ENCODE assay signal across 8 cellular contexts in genomic region chr17:19744922-19745757, GRCh38. TPM values are rescaled to one million over a fixed set of nuclear protein-coding genes. Genes with fewer than 3 reads are reported as not detected.
DNase-seq lines count a peak whose midpoint lies in the region; ATAC-seq, FAIRE-seq and TF ChIP-seq lines count a peak whose summit lies in the region.

No MANE protein-coding gene starts in this region.

- no peaks in the 10 kb centered on the region for H3K27me3 ChIP-seq in A673 (replicated peaks; ENCODE audit: insufficient read depth, low read depth, low read length, poor library complexity)

- H3K27ac Mint-ChIP-seq in effector memory CD8-positive, alpha-beta T cell = peak overlapping the region in 1 of 2 donors; percentile 79
- H3K27ac Mint-ChIP-seq in memory B cell = no peak overlapping the region

- CTCF ChIA-PET in A673 (lab: Charles Lee) = interaction anchor here (0.6 to 1.4 kb wide), 7 partner anchors 11 to 382 kb away, joined by 3 to 9 read pairs (median 5); partner anchors contain the start of genes ALDH3A2 and B9D1

- peak; percentile 66 for FAIRE-seq in GM19239 (lab: Jason Lieb, UNC)

- no peaks in the 10 kb centered on the region for H3K4me1 ChIP-seq in A673 (ENCODE audit: insufficient read depth, low read length, poor library complexity, severe bottlenecking)

- H3K4me3 ChIP-seq in A673 (ENCODE audit: low read depth, low read length, poor library complexity, severe bottlenecking) = peak overlapping the region; percentile 45

- peak; percentile 83 for TF ChIP-seq CTCF in A673 (conservative IDR thresholded peaks at IDR 0.05; ENCODE audit: low read depth, low read length)

- H3K9me3 ChIP-seq in A673 (ENCODE audit: low read depth, low read length, poor library complexity, severe bottlenecking) = no peaks in the 10 kb centered on the region

- peak; percentile 97 for ATAC-seq in effector memory CD8-positive, alpha-beta T cell (replicated peaks)
- ATAC-seq in memory B cell (ENCODE audit: low read depth) (peak; percentile 96), HG03520 (IDR thresholded peaks at IDR 0.05; ENCODE audit: unreplicated experiment) (no peak)

- POLR2A ChIA-PET in A673 (lab: Charles Lee; ENCODE audit: low non-redundant PET) = interaction anchor here (0.6 kb wide), 1 partner anchor 17 kb away, joined by 3 read pairs; no protein-coding TSS in a partner anchor

- H3K36me3 ChIP-seq in A673 (ENCODE audit: insufficient read depth, low read length, poor library complexity, severe bottlenecking) = no peaks in the 10 kb centered on the region

- H3K4me3 Mint-ChIP-seq in effector memory CD8-positive, alpha-beta T cell = peak overlapping the region; percentile 81 to 83
- peak overlapping the region; percentile 88 for H3K4me3 Mint-ChIP-seq in memory B cell

- DNase-seq in A673 (ENCODE audit: low spot score) (peak; percentile 80), GM19239 (ENCODE audit: insufficient read length, low spot score) (peak; percentile 85), NCI-H226 (peak; percentile 58), memory B cell (ENCODE audit: low spot score in 2 of 2) (peak; percentile 84 to 94)
- DNase-seq in activated CD8-positive, alpha-beta memory T cell treated with anti-CD3 and anti-CD28 coated beads for 4 hours (ENCODE audit: low read depth in 2 of 2) = peak; percentile 43 to 67
- DNase-seq in effector memory CD8-positive, alpha-beta T cell = peak; percentile 78 to 86 (median 82)
- peak; percentile 65 to 76 (median 72) for DNase-seq in stimulated activated CD4-positive, alpha-beta T cell treated with anti-CD3 and anti-CD28 coated beads, TNF-alpha, amount 100 ng/mL, for 4 hours (ENCODE audit: low read depth in 3 of 3)

- BruUV-seq in A673 (replicated peaks; lab: Mats Ljungman, UMichigan) = no TSS peak

- peaks cover 21 to 26% of the 10 kb centered on the region in 2 donors for H3K27me3 Mint-ChIP-seq in effector memory CD8-positive, alpha-beta T cell
- peaks cover 2% of the 10 kb centered on the region for H3K27me3 Mint-ChIP-seq in memory B cell

- H3K4me1 Mint-ChIP-seq in effector memory CD8-positive, alpha-beta T cell (ENCODE audit: low read depth in 2 of 2) = peaks cover 0 to 7% of the 10 kb centered on the region in 2 donors
- peaks cover 4% of the 10 kb centered on the region for H3K4me1 Mint-ChIP-seq in memory B cell

- H3K36me3 Mint-ChIP-seq in effector memory CD8-positive, alpha-beta T cell (ENCODE audit: insufficient read depth) = no peaks in the 10 kb centered on the region
- H3K36me3 Mint-ChIP-seq in memory B cell = no peaks in the 10 kb centered on the region

- intact Hi-C loops in A673 (cut with micrococcal nuclease; ENCODE audit: unreplicated experiment) = no loop called here

- no peak overlapping the region for H3K27ac ChIP-seq in A673 (ENCODE audit: low read depth, low read length, poor library complexity, severe bottlenecking)

- H3K9me3 Mint-ChIP-seq in effector memory CD8-positive, alpha-beta T cell = no peaks in the 10 kb centered on the region
- no peaks in the 10 kb centered on the region for H3K9me3 Mint-ChIP-seq in memory B cell

RNA-seq across cellular contexts. Expression of gene ALDH3A1, which starts 3.0 kb away (rescaled TPM):
- total RNA-seq in A673 (2021) = 0.20 TPM in 1 of 2 replicates, not detected in the other

RNA-seq across cellular contexts. Expression of gene SLC47A2, which starts 28.8 kb away (rescaled TPM):
- not detected in 2 replicates for total RNA-seq in A673 (2021)
